In the genomic region with DNA sequence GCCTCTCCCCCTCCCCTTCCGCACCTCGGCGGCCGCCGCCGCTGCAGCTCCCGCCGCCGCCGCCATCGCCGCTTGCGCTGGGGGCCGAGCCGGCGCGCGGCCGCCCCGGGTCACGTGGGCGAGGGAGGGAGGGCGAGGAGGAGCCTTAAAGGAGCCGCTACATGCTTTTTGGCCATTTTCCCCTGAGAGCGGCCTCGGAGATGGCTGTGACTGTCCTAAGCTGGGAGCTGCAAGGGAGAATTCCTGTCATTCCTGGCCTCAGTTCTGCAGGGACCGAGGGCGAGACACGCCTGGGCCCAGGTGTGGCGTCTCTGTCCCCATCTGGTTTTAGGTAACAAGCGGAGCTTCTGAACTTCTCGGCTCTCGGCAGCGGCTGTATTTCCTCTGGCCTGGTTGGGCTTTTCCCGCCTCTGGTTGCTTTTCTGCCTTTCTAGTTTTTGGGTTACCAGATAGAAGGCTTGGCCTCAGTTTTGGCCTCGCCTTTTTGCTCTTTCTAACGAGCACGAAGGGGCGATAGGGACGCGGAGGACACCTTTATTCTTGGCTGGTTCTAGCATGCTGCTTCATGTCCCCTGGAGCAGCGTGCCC, we compare ENCODE assay signal across 1 cellular context.
TF ChIP-seq lines count a peak whose summit lies in the region.

A gene (minus strand): TSS at position 87 of the 588 bp plus-strand sequence. CDS start 21 bp downstream, at position 66.

TF ChIP-seq in K562, 482 proteins besides CTCF, POLR2A, EP300 and RAD21 (continued from another document and continues in another):
- TF ChIP-seq, protein P1, sequence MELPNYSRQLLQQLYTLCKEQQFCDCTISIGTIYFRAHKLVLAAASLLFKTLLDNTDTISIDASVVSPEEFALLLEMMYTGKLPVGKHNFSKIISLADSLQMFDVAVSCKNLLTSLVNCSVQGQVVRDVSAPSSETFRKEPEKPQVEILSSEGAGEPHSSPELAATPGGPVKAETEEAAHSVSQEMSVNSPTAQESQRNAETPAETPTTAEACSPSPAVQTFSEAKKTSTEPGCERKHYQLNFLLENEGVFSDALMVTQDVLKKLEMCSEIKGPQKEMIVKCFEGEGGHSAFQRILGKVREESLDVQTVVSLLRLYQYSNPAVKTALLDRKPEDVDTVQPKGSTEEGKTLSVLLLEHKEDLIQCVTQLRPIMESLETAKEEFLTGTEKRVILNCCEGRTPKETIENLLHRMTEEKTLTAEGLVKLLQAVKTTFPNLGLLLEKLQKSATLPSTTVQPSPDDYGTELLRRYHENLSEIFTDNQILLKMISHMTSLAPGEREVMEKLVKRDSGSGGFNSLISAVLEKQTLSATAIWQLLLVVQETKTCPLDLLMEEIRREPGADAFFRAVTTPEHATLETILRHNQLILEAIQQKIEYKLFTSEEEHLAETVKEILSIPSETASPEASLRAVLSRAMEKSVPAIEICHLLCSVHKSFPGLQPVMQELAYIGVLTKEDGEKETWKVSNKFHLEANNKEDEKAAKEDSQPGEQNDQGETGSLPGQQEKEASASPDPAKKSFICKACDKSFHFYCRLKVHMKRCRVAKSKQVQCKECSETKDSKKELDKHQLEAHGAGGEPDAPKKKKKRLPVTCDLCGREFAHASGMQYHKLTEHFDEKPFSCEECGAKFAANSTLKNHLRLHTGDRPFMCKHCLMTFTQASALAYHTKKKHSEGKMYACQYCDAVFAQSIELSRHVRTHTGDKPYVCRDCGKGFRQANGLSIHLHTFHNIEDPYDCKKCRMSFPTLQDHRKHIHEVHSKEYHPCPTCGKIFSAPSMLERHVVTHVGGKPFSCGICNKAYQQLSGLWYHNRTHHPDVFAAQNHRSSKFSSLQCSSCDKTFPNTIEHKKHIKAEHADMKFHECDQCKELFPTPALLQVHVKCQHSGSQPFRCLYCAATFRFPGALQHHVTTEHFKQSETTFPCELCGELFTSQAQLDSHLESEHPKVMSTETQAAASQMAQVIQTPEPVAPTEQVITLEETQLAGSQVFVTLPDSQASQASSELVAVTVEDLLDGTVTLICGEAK (IDR thresholded peaks at IDR 0.05), result peak; percentile 48; the same call in 1 of the 2 replicates
- TF ChIP-seq, protein P1 (CRISPR knock-in tag; IDR thresholded peaks at IDR 0.05), result no peak
- TF ChIP-seq L3MBTL2 (IDR thresholded peaks at IDR 0.05) (peak; percentile 37; the same call in 1 of the 2 replicates), PHF20 (IDR thresholded peaks at IDR 0.05; ENCODE audit: partially characterized antibody) (no peak), ZNF76 (CRISPR knock-in tag; IDR thresholded peaks at IDR 0.05; ENCODE audit: borderline replicate concordance) (no peak), SIN3B (IDR thresholded peaks at IDR 0.05; ENCODE audit: low read depth) (0 out of 2 replicates have a peak, but pooled peaks have one; percentile 38), CBFB (CRISPR knock-in tag; IDR thresholded peaks at IDR 0.05) (peak; percentile 24; the same call in 1 of the 2 replicates), ZC3H8 (IDR thresholded peaks at IDR 0.05) (no peak), MAZ (CRISPR knock-in tag; conservative IDR thresholded peaks at IDR 0.05 in 1 of 2, IDR thresholded peaks at IDR 0.05 in 1 of 2) (peak; percentile 86 to 98), PURB (CRISPR knock-in tag; IDR thresholded peaks at IDR 0.05; ENCODE audit: low read depth) (0 out of 2 replicates have a peak, but pooled peaks have one; percentile 23), TBL1XR1 (IDR thresholded peaks at IDR 0.05; ENCODE audit: low read length in 2 of 2) (peak; percentile 34 to 38; a peak in 1 of 4 replicates), RB1 (IDR thresholded peaks at IDR 0.05; ENCODE audit: low read depth) (peak; percentile 90), FOXP1 (CRISPR knock-in tag; IDR thresholded peaks at IDR 0.05) (no peak), ZNF197 (CRISPR knock-in tag; IDR thresholded peaks at IDR 0.05; ENCODE audit: low read depth) (no peak)
- TF ChIP-seq, protein P2, sequence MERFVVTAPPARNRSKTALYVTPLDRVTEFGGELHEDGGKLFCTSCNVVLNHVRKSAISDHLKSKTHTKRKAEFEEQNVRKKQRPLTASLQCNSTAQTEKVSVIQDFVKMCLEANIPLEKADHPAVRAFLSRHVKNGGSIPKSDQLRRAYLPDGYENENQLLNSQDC (CRISPR knock-in tag; IDR thresholded peaks at IDR 0.05), result peak; percentile 73; the same call in 1 of the 2 replicates
- TF ChIP-seq, protein P3, sequence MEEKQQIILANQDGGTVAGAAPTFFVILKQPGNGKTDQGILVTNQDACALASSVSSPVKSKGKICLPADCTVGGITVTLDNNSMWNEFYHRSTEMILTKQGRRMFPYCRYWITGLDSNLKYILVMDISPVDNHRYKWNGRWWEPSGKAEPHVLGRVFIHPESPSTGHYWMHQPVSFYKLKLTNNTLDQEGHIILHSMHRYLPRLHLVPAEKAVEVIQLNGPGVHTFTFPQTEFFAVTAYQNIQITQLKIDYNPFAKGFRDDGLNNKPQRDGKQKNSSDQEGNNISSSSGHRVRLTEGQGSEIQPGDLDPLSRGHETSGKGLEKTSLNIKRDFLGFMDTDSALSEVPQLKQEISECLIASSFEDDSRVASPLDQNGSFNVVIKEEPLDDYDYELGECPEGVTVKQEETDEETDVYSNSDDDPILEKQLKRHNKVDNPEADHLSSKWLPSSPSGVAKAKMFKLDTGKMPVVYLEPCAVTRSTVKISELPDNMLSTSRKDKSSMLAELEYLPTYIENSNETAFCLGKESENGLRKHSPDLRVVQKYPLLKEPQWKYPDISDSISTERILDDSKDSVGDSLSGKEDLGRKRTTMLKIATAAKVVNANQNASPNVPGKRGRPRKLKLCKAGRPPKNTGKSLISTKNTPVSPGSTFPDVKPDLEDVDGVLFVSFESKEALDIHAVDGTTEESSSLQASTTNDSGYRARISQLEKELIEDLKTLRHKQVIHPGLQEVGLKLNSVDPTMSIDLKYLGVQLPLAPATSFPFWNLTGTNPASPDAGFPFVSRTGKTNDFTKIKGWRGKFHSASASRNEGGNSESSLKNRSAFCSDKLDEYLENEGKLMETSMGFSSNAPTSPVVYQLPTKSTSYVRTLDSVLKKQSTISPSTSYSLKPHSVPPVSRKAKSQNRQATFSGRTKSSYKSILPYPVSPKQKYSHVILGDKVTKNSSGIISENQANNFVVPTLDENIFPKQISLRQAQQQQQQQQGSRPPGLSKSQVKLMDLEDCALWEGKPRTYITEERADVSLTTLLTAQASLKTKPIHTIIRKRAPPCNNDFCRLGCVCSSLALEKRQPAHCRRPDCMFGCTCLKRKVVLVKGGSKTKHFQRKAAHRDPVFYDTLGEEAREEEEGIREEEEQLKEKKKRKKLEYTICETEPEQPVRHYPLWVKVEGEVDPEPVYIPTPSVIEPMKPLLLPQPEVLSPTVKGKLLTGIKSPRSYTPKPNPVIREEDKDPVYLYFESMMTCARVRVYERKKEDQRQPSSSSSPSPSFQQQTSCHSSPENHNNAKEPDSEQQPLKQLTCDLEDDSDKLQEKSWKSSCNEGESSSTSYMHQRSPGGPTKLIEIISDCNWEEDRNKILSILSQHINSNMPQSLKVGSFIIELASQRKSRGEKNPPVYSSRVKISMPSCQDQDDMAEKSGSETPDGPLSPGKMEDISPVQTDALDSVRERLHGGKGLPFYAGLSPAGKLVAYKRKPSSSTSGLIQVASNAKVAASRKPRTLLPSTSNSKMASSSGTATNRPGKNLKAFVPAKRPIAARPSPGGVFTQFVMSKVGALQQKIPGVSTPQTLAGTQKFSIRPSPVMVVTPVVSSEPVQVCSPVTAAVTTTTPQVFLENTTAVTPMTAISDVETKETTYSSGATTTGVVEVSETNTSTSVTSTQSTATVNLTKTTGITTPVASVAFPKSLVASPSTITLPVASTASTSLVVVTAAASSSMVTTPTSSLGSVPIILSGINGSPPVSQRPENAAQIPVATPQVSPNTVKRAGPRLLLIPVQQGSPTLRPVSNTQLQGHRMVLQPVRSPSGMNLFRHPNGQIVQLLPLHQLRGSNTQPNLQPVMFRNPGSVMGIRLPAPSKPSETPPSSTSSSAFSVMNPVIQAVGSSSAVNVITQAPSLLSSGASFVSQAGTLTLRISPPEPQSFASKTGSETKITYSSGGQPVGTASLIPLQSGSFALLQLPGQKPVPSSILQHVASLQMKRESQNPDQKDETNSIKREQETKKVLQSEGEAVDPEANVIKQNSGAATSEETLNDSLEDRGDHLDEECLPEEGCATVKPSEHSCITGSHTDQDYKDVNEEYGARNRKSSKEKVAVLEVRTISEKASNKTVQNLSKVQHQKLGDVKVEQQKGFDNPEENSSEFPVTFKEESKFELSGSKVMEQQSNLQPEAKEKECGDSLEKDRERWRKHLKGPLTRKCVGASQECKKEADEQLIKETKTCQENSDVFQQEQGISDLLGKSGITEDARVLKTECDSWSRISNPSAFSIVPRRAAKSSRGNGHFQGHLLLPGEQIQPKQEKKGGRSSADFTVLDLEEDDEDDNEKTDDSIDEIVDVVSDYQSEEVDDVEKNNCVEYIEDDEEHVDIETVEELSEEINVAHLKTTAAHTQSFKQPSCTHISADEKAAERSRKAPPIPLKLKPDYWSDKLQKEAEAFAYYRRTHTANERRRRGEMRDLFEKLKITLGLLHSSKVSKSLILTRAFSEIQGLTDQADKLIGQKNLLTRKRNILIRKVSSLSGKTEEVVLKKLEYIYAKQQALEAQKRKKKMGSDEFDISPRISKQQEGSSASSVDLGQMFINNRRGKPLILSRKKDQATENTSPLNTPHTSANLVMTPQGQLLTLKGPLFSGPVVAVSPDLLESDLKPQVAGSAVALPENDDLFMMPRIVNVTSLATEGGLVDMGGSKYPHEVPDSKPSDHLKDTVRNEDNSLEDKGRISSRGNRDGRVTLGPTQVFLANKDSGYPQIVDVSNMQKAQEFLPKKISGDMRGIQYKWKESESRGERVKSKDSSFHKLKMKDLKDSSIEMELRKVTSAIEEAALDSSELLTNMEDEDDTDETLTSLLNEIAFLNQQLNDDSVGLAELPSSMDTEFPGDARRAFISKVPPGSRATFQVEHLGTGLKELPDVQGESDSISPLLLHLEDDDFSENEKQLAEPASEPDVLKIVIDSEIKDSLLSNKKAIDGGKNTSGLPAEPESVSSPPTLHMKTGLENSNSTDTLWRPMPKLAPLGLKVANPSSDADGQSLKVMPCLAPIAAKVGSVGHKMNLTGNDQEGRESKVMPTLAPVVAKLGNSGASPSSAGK (IDR thresholded peaks at IDR 0.05), result peak; percentile 63
- TF ChIP-seq, protein P4, sequence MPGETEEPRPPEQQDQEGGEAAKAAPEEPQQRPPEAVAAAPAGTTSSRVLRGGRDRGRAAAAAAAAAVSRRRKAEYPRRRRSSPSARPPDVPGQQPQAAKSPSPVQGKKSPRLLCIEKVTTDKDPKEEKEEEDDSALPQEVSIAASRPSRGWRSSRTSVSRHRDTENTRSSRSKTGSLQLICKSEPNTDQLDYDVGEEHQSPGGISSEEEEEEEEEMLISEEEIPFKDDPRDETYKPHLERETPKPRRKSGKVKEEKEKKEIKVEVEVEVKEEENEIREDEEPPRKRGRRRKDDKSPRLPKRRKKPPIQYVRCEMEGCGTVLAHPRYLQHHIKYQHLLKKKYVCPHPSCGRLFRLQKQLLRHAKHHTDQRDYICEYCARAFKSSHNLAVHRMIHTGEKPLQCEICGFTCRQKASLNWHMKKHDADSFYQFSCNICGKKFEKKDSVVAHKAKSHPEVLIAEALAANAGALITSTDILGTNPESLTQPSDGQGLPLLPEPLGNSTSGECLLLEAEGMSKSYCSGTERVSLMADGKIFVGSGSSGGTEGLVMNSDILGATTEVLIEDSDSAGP (CRISPR knock-in tag; IDR thresholded peaks at IDR 0.05), result peak; percentile 98
- TF ChIP-seq, protein P5, sequence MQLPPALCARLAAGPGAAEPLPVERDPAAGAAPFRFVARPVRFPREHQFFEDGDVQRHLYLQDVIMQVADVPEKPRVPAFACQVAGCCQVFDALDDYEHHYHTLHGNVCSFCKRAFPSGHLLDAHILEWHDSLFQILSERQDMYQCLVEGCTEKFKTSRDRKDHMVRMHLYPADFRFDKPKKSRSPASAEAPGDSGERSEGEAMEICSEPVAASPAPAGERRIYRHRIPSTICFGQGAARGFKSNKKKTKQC (CRISPR knock-in tag; IDR thresholded peaks at IDR 0.05), result peak; percentile 34; the same call in 1 of the 2 replicates
- TF ChIP-seq, protein P6, sequence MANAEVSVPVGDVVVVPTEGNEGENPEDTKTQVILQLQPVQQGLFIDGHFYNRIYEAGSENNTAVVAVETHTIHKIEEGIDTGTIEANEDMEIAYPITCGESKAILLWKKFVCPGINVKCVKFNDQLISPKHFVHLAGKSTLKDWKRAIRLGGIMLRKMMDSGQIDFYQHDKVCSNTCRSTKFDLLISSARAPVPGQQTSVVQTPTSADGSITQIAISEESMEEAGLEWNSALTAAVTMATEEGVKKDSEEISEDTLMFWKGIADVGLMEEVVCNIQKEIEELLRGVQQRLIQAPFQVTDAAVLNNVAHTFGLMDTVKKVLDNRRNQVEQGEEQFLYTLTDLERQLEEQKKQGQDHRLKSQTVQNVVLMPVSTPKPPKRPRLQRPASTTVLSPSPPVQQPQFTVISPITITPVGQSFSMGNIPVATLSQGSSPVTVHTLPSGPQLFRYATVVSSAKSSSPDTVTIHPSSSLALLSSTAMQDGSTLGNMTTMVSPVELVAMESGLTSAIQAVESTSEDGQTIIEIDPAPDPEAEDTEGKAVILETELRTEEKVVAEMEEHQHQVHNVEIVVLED (CRISPR knock-in tag; IDR thresholded peaks at IDR 0.05), result peak; percentile 81
- TF ChIP-seq, protein P7, sequence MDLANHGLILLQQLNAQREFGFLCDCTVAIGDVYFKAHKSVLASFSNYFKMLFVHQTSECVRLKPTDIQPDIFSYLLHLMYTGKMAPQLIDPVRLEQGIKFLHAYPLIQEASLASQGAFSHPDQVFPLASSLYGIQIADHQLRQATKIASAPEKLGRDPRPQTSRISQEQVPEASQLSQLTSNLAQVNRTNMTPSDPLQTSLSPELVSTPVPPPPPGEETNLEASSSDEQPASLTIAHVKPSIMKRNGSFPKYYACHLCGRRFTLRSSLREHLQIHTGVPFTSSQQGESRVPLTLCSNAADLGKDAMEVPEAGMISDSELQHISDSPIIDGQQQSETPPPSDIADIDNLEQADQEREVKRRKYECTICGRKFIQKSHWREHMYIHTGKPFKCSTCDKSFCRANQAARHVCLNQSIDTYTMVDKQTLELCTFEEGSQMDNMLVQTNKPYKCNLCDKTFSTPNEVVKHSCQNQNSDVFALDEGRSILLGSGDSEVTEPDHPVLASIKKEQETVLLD (IDR thresholded peaks at IDR 0.05), result no peak
